In the genomic region with DNA sequence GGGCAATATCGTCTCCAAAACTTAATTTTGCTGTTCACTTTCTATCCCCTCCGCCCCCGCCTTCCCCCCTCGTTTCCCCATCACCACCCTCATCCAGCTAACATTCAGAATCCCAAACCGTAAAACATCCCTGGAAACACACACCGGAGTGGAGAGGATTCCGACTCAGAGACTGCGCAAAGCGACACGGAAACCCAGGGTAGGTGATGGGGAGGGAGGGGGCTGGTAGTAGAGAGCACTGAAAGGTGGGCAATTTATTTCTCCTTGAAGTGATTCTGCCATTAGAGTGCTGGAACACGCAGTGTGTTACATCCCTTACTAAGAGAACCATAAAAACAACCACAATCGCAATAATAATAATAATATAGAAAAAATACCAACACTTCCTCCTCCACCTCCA, we compare ENCODE assay signal across 11 cellular contexts. TPM values are rescaled to one million over a fixed set of nuclear protein-coding genes. Genes with fewer than 3 reads are reported as not detected.
DNase-seq lines count a peak whose midpoint lies in the region; TF ChIP-seq lines count a peak whose summit lies in the region.
"Had no signal": no experiment of that assay in that cellular context is flagged by ENCODE, and none has a peak within 500 bp of the region (broad histone marks: within the 10 kb centered on the region; RNA-seq: fewer than 3 reads in every experiment).

No MANE protein-coding gene starts in this region.

- H3K9ac ChIP-seq in mucosa of rectum (ENCODE audit: low read depth in 1 of 2, low read length in 2 of 2) = peak overlapping the region in 1 of 2 donors; percentile 51

- H3K36me3 Mint-ChIP-seq in endothelial cell (ENCODE audit: low read depth, unreplicated experiment) (no peaks in the 10 kb centered on the region), type B pancreatic cell (no peaks in the 10 kb centered on the region)

- H3K4me3 Mint-ChIP-seq in endothelial cell (ENCODE audit: unreplicated experiment) = peak overlapping the region; percentile 94
- H3K4me3 Mint-ChIP-seq in type B pancreatic cell = peak overlapping the region; percentile 91
- H3K4me3 Mint-ChIP-seq: activated CD4-positive, alpha-beta T cell treated with anti-CD3 and anti-CD28 coated beads, Interleukin-2, amount 10 ng/mL, durations not matched to agents 24 days and 14 days had no signal

- H3K27ac Mint-ChIP-seq in endothelial cell (ENCODE audit: unreplicated experiment) = no peak overlapping the region
- H3K27ac Mint-ChIP-seq in type B pancreatic cell = no peak overlapping the region
- H3K27ac Mint-ChIP-seq: activated CD4-positive, alpha-beta T cell treated with anti-CD3 and anti-CD28 coated beads, Interleukin-2, amount 10 ng/mL, durations not matched to agents 24 days and 14 days had no signal

- TF ChIP-seq CTCF in endothelial cell (IDR thresholded peaks at IDR 0.05; ENCODE audit: unreplicated experiment) = no peak
- no peak for TF ChIP-seq CTCF in type B pancreatic cell (conservative IDR thresholded peaks at IDR 0.05)

- peaks cover 3 to 4% of the 10 kb centered on the region in 2 donors for H3K27me3 ChIP-seq in mucosa of rectum (ENCODE audit: control insufficient read depth in 2 of 2, insufficient read depth in 2 of 2, low read length in 2 of 2)

- H3K9me3 Mint-ChIP-seq in endothelial cell (ENCODE audit: unreplicated experiment) (no peaks in the 10 kb centered on the region), type B pancreatic cell (no peaks in the 10 kb centered on the region)
- H3K9me3 Mint-ChIP-seq: activated CD4-positive, alpha-beta T cell treated with anti-CD3 and anti-CD28 coated beads, Interleukin-2, amount 10 ng/mL, durations not matched to agents 24 days and 14 days had no signal

- H3K4me1 ChIP-seq in mucosa of rectum (ENCODE audit: control insufficient read depth in 2 of 2, insufficient read depth in 2 of 2, low read length in 2 of 2) = peaks cover 0 to 5% of the 10 kb centered on the region in 2 donors

- H3K27me3 Mint-ChIP-seq in endothelial cell (ENCODE audit: unreplicated experiment) = peaks cover 2% of the 10 kb centered on the region
- peaks cover 64% of the 10 kb centered on the region for H3K27me3 Mint-ChIP-seq in type B pancreatic cell

- H3K27ac ChIP-seq in mucosa of rectum (ENCODE audit: low read depth in 2 of 2, low read length in 2 of 2) = peak overlapping the region in 1 of 2 donors; percentile 50
- H3K27ac ChIP-seq: HL-60 had no signal

- no peaks in the 10 kb centered on the region for H3K36me3 ChIP-seq in mucosa of rectum (ENCODE audit: control insufficient read depth in 2 of 2, insufficient read depth in 2 of 2, low read length in 2 of 2)

- H3K4me1 Mint-ChIP-seq in endothelial cell (ENCODE audit: unreplicated experiment) (peaks cover 13% of the 10 kb centered on the region), type B pancreatic cell (ENCODE audit: unreplicated experiment) (peaks cover 22% of the 10 kb centered on the region)
- H3K4me1 Mint-ChIP-seq: activated CD4-positive, alpha-beta T cell treated with anti-CD3 and anti-CD28 coated beads, Interleukin-2, amount 10 ng/mL, durations not matched to agents 24 days and 14 days had no signal

- peak overlapping the region; percentile 51 to 54 for H3K4me3 ChIP-seq in mucosa of rectum (ENCODE audit: low read length in 2 of 2)

- DNase-seq in NCI-H82 (lab: John Stamatoyannopoulos, UW) (peak; percentile 38), NCI-H82 treated with DMSO at 0.1 percent for 48 hours (lab: John Stamatoyannopoulos, UW; ENCODE audit: unreplicated experiment) (no peak), endothelial cell (ENCODE audit: low spot score) (no peak), type B pancreatic cell (ENCODE audit: extremely low spot score, unreplicated experiment) (no peak), HuH-7.5 (ENCODE audit: low spot score) (no peak), iPS-NIHi7 (ENCODE audit: extremely low spot score) (no peak), NCI-H2171 (lab: John Stamatoyannopoulos, UW) (no peak)
- DNase-seq: activated CD4-positive, alpha-beta T cell treated with anti-CD3 and anti-CD28 coated beads, Interleukin-2, amount 10 ng/mL, durations not matched to agents 24 days and 14 days; NCI-H1694 treated with DMSO at 0.1 percent for 48 hours had no signal

- H3K9me3 ChIP-seq in mucosa of rectum (ENCODE audit: control insufficient read depth in 2 of 2, low read length in 2 of 2) = no peaks in the 10 kb centered on the region

RNA-seq across cellular contexts. Expression of a gene that starts 1.5 kb away (rescaled TPM):
- total RNA-seq in endothelial cell (ENCODE audit: unreplicated experiment) (5.2 TPM), type B pancreatic cell (ENCODE audit: low replicate concordance) (7.2 and 13.4 TPM in 2 replicates)
- total RNA-seq: activated CD4-positive, alpha-beta T cell treated with anti-CD3 and anti-CD28 coated beads, Interleukin-2, amount 10 ng/mL, durations not matched to agents 24 days and 14 days had no signal
